14 cellular contexts compared by ENCODE assay signal in genomic region chr9:13358128-13358527, GRCh38.
DNase-seq lines count a peak whose midpoint lies in the region; ATAC-seq and TF ChIP-seq lines count a peak whose summit lies in the region.
"Had no signal": no experiment of that assay in that cellular context is flagged by ENCODE, and none has a peak within 500 bp of the region (broad histone marks: within the 10 kb centered on the region; RNA-seq: fewer than 3 reads in every experiment).

No MANE protein-coding gene starts in this region.

- H3K4me1 Mint-ChIP-seq in HFFc6 (ENCODE audit: low read depth), result peaks cover 32% of the 10 kb centered on the region

- H3K36me3 ChIP-seq in brain microvascular endothelial cell (replicated peaks), result no peaks in the 10 kb centered on the region
- no peaks in the 10 kb centered on the region for H3K36me3 ChIP-seq in tibial artery
- H3K36me3 ChIP-seq: pancreas had no signal

- intact Hi-C loops in tibial artery (cut with DNase I; ENCODE audit: low total_unique reads), result loop anchor here (10.0 kb wide), 2 partner anchors 67 to 1067 kb away; no protein-coding TSS in a partner anchor

- DNase-seq in HFFc6, result peak; percentile 68
- peak; percentile 80 for DNase-seq in brain microvascular endothelial cell
- DNase-seq in kidney glomerular epithelial cell (lab: John Stamatoyannopoulos, UW), result peak; percentile 6
- no peak for DNase-seq in tibial artery
- DNase-seq in activated naive CD4-positive, alpha-beta T cell treated with anti-CD3 and anti-CD28 coated beads, Interleukin-2, amount 50 U/mL, for 16 hours, result no peak
- DNase-seq in NCI-H1417 (lab: John Stamatoyannopoulos, UW), result no peak
- DNase-seq: activated CD4-positive, alpha-beta T cell treated with anti-CD3 and anti-CD28 coated beads for 4 hours; left ventricle myocardium superior; NCI-H774; pancreas; stimulated activated CD4-positive, alpha-beta T cell treated with anti-CD3 and anti-CD28 coated beads, Interleukin-4, amount 100 ng/mL, for 24 hours; stimulated activated naive CD4-positive, alpha-beta T cell treated with Interleukin-2 at 50 U/mL for 16 hours; SW 1271 had no signal

- in situ Hi-C loops in brain microvascular endothelial cell (cut with HindIII; ENCODE audit: low pct_ligation_motif_present, low sequenced_read_pairs), result no loop called here

- H3K27ac Mint-ChIP-seq in HFFc6, result no peak overlapping the region

- no peaks in the 10 kb centered on the region for H3K27me3 ChIP-seq in brain microvascular endothelial cell (replicated peaks)
- H3K27me3 ChIP-seq in tibial artery, result no peaks in the 10 kb centered on the region
- H3K27me3 ChIP-seq: pancreas had no signal

- peaks cover 0 to 27% (median 15%) of the 10 kb centered on the region in 4 donors for H3K4me1 ChIP-seq in tibial artery
- H3K4me1 ChIP-seq: pancreas had no signal

- H3K4me3 Mint-ChIP-seq in HFFc6, result no peak overlapping the region

- no peaks in the 10 kb centered on the region for H3K27me3 Mint-ChIP-seq in HFFc6 (ENCODE audit: insufficient read depth)

- H3K9me3 Mint-ChIP-seq in HFFc6, result no peaks in the 10 kb centered on the region

- TF ChIP-seq CTCF in HFFc6 (IDR thresholded peaks at IDR 0.05) (no peak), brain microvascular endothelial cell (IDR thresholded peaks at IDR 0.05; ENCODE audit: low read depth, low read length, missing control alignments) (no peak), tibial artery (IDR thresholded peaks at IDR 0.05) (no peak)

- H3K36me3 Mint-ChIP-seq in HFFc6 (ENCODE audit: low read depth), result no peaks in the 10 kb centered on the region

- peak overlapping the region; percentile 8 for H3K27ac ChIP-seq in brain microvascular endothelial cell
- H3K27ac ChIP-seq in tibial artery, result peak overlapping the region; percentile 5
- H3K27ac ChIP-seq: pancreas had no signal

- H3K4me3 ChIP-seq in brain microvascular endothelial cell (ENCODE audit: low read depth, low read length) (no peak overlapping the region), tibial artery (no peak overlapping the region)
- H3K4me3 ChIP-seq: pancreas had no signal

- no peak for ATAC-seq in GM21381 (IDR thresholded peaks at IDR 0.05; ENCODE audit: unreplicated experiment)
- ATAC-seq: left ventricle myocardium superior, pancreas had no signal

- no peaks in the 10 kb centered on the region for H3K9me3 ChIP-seq in tibial artery
- H3K9me3 ChIP-seq: pancreas had no signal

Comparison
In these comparisons a context has a peak if more than half of its experiments do, and no peak if none do; other contexts are left out.
1. DNase-seq: peak in HFFc6 (single experiment), brain microvascular endothelial cell (single experiment) and kidney glomerular epithelial cell (single experiment); none in tibial artery (0 of 2), activated naive CD4-positive, alpha-beta T cell treated with anti-CD3 and anti-CD28 coated beads, Interleukin-2, amount 50 U/mL, for 16 hours (single experiment) and NCI-H1417 (0 of 3).